ENCODE assay signal across 8 cellular contexts in the genomic region with DNA sequence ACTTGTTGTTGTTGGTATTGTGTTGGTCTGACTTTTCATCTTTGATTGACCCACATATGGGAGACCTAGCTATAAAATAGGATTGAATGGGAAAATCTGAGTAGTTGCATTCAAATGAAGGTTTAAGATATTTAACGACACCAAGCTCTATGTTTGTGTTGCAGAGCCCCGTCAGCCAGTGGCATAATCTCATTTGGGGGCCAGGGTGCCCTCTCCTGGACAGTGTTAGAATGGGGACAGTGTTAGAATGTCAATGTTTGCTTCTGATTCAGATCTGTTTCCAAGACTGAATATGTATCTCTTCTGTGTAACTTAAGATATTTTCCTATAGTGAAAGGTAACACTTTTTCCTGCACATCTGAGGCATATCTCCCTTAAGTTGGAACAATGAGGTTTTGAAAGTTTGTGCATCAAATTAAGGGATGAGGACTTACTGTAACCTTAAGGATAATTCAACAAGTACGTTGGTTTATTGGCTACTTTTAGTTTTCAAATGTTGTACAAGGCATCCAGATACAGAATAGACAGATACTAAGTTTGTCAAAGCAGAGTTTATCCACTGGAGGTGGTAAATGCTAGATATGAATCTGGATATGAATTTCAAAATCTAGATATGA. TPM values are rescaled to one million over a fixed set of nuclear protein-coding genes. Genes with fewer than 3 reads are reported as not detected.
DNase-seq lines count a peak whose midpoint lies in the region; ATAC-seq and TF ChIP-seq lines count a peak whose summit lies in the region.

No MANE protein-coding gene starts in this region.

- in situ Hi-C loops in gastrocnemius medialis (cut with MboI; ENCODE audit: low sequenced_read_pairs in 4 of 4), result no loop called here

- CTCF ChIA-PET in SK-N-SH (lab: Yijun Ruan, JAX), result interaction anchor here (0.6 to 5.5 kb wide), 10 partner anchors 10 to 360 kb away, joined by 3 to 63 read pairs (median 4); no protein-coding TSS in a partner anchor

- no peaks in the 10 kb centered on the region for H4K20me1 ChIP-seq in SK-N-SH (ENCODE audit: insufficient read depth)

- TF ChIP-seq CTCF in SK-N-SH (IDR thresholded peaks at IDR 0.05), result peak; percentile 74
- TF ChIP-seq CTCF in left ventricle myocardium inferior (IDR thresholded peaks at IDR 0.05; ENCODE audit: borderline replicate concordance), result peak; percentile 79
- peak in 4 of 5 experiments; percentile 6 to 58 (median 48) for TF ChIP-seq CTCF in gastrocnemius medialis (IDR thresholded peaks at IDR 0.05 in 4 of 5, conservative IDR thresholded peaks at IDR 0.05 in 1 of 5)

- H3K36me3 ChIP-seq in SK-N-SH (replicated peaks in 1 of 2; ENCODE audit: control insufficient read depth in 1 of 2, insufficient read depth in 2 of 2, low read length in 1 of 2) (no peaks in the 10 kb centered on the region), left ventricle myocardium inferior (no peaks in the 10 kb centered on the region), gastrocnemius medialis (no peaks in the 10 kb centered on the region)

- POLR2A ChIA-PET in SK-N-SH (lab: Yijun Ruan, JAX), result no interaction called here

- no peak overlapping the region for H3K27ac ChIP-seq in SK-N-SH (ENCODE audit: low read depth in 2 of 2, low read length in 1 of 2)
- no peak overlapping the region for H3K27ac ChIP-seq in left ventricle myocardium inferior (replicated peaks)
- no peak overlapping the region for H3K27ac ChIP-seq in gastrocnemius medialis

- no peaks in the 10 kb centered on the region for H3K9me2 ChIP-seq in SK-N-SH

- H3K9ac ChIP-seq in SK-N-SH, result no peak overlapping the region

- no peaks in the 10 kb centered on the region for H3K79me2 ChIP-seq in SK-N-SH (ENCODE audit: insufficient read depth)

- ATAC-seq in HG03175 (IDR thresholded peaks at IDR 0.05; ENCODE audit: unreplicated experiment) (peak; percentile 65), gastrocnemius medialis (peak in 1 of 2 donors; percentile 41)
- ATAC-seq in activated naive CD8-positive, alpha-beta T cell treated with anti-CD3 and anti-CD28 coated beads, Interleukin-2, amount 50 U/mL, for 24 hours, result peak; percentile 73

- no peaks in the 10 kb centered on the region for H3F3A ChIP-seq in SK-N-SH (replicated peaks; ENCODE audit: insufficient read depth)

- TF ChIP-seq POLR2A in gastrocnemius medialis (IDR thresholded peaks at IDR 0.05), result no peak

- peak; percentile 58 for TF ChIP-seq RAD21 in SK-N-SH (IDR thresholded peaks at IDR 0.05; ENCODE audit: low read length)

- H3K4me1 Mint-ChIP-seq in activated naive CD8-positive, alpha-beta T cell treated with anti-CD3 and anti-CD28 coated beads, Interleukin-2, amount 50 U/mL, for 24 hours, result no peaks in the 10 kb centered on the region

- H3K9me3 Mint-ChIP-seq in activated naive CD8-positive, alpha-beta T cell treated with anti-CD3 and anti-CD28 coated beads, Interleukin-2, amount 50 U/mL, for 24 hours, result no peaks in the 10 kb centered on the region

- peaks cover 2% of the 10 kb centered on the region for H3K27me3 Mint-ChIP-seq in activated naive CD8-positive, alpha-beta T cell treated with anti-CD3 and anti-CD28 coated beads, Interleukin-2, amount 50 U/mL, for 24 hours

- no peaks in the 10 kb centered on the region; the same call in 1 of the 2 replicates for H3K27me3 ChIP-seq in SK-N-SH (ENCODE audit: insufficient read depth)
- peaks cover 25% of the 10 kb centered on the region for H3K27me3 ChIP-seq in left ventricle myocardium inferior (ENCODE audit: low read depth)
- H3K27me3 ChIP-seq in gastrocnemius medialis, result no peaks in the 10 kb centered on the region

- H3K4me3 Mint-ChIP-seq in activated naive CD8-positive, alpha-beta T cell treated with anti-CD3 and anti-CD28 coated beads, Interleukin-2, amount 50 U/mL, for 24 hours, result no peak overlapping the region

- no peaks in the 10 kb centered on the region for H3K4me1 ChIP-seq in SK-N-SH (ENCODE audit: control insufficient read depth in 1 of 2, insufficient read depth in 2 of 2, low read depth in 1 of 2, low read length in 1 of 2)
- H3K4me1 ChIP-seq in left ventricle myocardium inferior, result no peaks in the 10 kb centered on the region
- H3K4me1 ChIP-seq in gastrocnemius medialis, result no peaks in the 10 kb centered on the region

- H2AFZ ChIP-seq in SK-N-SH (ENCODE audit: low read depth), result no peak overlapping the region

- DNase-seq in activated gamma-delta T cell treated with Interleukin-2 at 50 U/mL for 16 hours, result peak; percentile 36
- DNase-seq in activated gamma-delta T cell (lab: John Stamatoyannopoulos, UW), result no peak
- DNase-seq in SK-N-SH, result peak; percentile 18
- peak; percentile 46 for DNase-seq in activated naive CD8-positive, alpha-beta T cell treated with anti-CD3 and anti-CD28 coated beads, Interleukin-2, amount 50 U/mL, for 24 hours
- peak; percentile 21 for DNase-seq in left ventricle myocardium inferior
- no peak for DNase-seq in gastrocnemius medialis
- DNase-seq in mesenteric fat pad (ENCODE audit: low spot score), result no peak

- TF ChIP-seq EP300 in SK-N-SH (IDR thresholded peaks at IDR 0.05; ENCODE audit: borderline replicate concordance in 1 of 2, low read depth in 1 of 2, low read length in 1 of 2), result no peak

- no peak overlapping the region; a peak in 1 of 4 replicates for H3K4me3 ChIP-seq in SK-N-SH (ENCODE audit: low read depth in 2 of 2, low read length in 1 of 2)
- no peak overlapping the region for H3K4me3 ChIP-seq in left ventricle myocardium inferior
- no peak overlapping the region for H3K4me3 ChIP-seq in gastrocnemius medialis

- no peak overlapping the region for H3K27ac Mint-ChIP-seq in activated naive CD8-positive, alpha-beta T cell treated with anti-CD3 and anti-CD28 coated beads, Interleukin-2, amount 50 U/mL, for 24 hours

- H3K9me3 ChIP-seq in SK-N-SH (no peaks in the 10 kb centered on the region), left ventricle myocardium inferior (replicated peaks) (no peaks in the 10 kb centered on the region), gastrocnemius medialis (no peaks in the 10 kb centered on the region)

- WGBS in SK-N-SH (ENCODE audit: low lambda C conversion rate), result 0% methylated on average over 3 of the region's 3 CpGs

- no peak overlapping the region for H3K4me2 ChIP-seq in SK-N-SH

- intact Hi-C loops in left ventricle myocardium inferior (cut with micrococcal nuclease) (loop anchor here (10.0 kb wide), 1 partner anchor 355 kb away; no protein-coding TSS in a partner anchor), gastrocnemius medialis (cut with DNase I; ENCODE audit: low total_unique reads) (loop anchor here (5.0 kb wide), 1 partner anchor 352 kb away; no protein-coding TSS in a partner anchor)

- no peaks in the 10 kb centered on the region for H3K36me3 Mint-ChIP-seq in activated naive CD8-positive, alpha-beta T cell treated with anti-CD3 and anti-CD28 coated beads, Interleukin-2, amount 50 U/mL, for 24 hours (ENCODE audit: low read depth)

TF ChIP-seq in SK-N-SH, 30 proteins besides CTCF, POLR2A, EP300 and RAD21:
- TF ChIP-seq POLR2AphosphoS5 (IDR thresholded peaks at IDR 0.05; ENCODE audit: low read depth, low read length) (no peak), SMC3 (IDR thresholded peaks at IDR 0.05; ENCODE audit: low read depth, low read length) (peak; percentile 63), NRF1 (IDR thresholded peaks at IDR 0.05; ENCODE audit: low read depth, low read length) (no peak)

RNA-seq across cellular contexts. Expression of a gene that starts 5.3 kb away (rescaled TPM):
- polyA plus RNA-seq in SK-N-SH (2012; rRNA removed), result not detected in 2 replicates
- not detected in 2 replicates for polyA plus RNA-seq in SK-N-SH (2012; cell fraction: cytosol; rRNA removed)
- polyA plus RNA-seq in SK-N-SH (2012; cell fraction: nucleus; rRNA removed), result not detected in 2 replicates
- not detected for total RNA-seq in left ventricle myocardium inferior
- not detected for total RNA-seq in gastrocnemius medialis
- not detected for total RNA-seq in mesenteric fat pad

RNA-seq across cellular contexts. Expression of a gene that starts 41.8 kb away (rescaled TPM):
- polyA plus RNA-seq in SK-N-SH (2012; rRNA removed), result not detected in 2 replicates
- not detected in 2 replicates for polyA plus RNA-seq in SK-N-SH (2012; cell fraction: cytosol; rRNA removed)
- polyA plus RNA-seq in SK-N-SH (2012; cell fraction: nucleus; rRNA removed), result not detected in 2 replicates
- total RNA-seq in left ventricle myocardium inferior (not detected), gastrocnemius medialis (not detected), mesenteric fat pad (not detected)

RNA-seq across cellular contexts. Expression of a gene that starts 54.1 kb away (rescaled TPM):
- not detected in 2 replicates for polyA plus RNA-seq in SK-N-SH (2012; rRNA removed)
- not detected in 2 replicates for polyA plus RNA-seq in SK-N-SH (2012; cell fraction: cytosol; rRNA removed)
- polyA plus RNA-seq in SK-N-SH (2012; cell fraction: nucleus; rRNA removed), result not detected in 2 replicates
- not detected for total RNA-seq in left ventricle myocardium inferior
- total RNA-seq in gastrocnemius medialis, result not detected
- total RNA-seq in mesenteric fat pad, result not detected

RNA-seq across cellular contexts. Expression of a gene that starts 57.3 kb away (rescaled TPM):
- polyA plus RNA-seq in SK-N-SH (2012; rRNA removed), result not detected in 2 replicates
- polyA plus RNA-seq in SK-N-SH (2012; cell fraction: cytosol; rRNA removed), result not detected in 2 replicates
- polyA plus RNA-seq in SK-N-SH (2012; cell fraction: nucleus; rRNA removed), result not detected in 2 replicates
- total RNA-seq in left ventricle myocardium inferior (not detected), gastrocnemius medialis (not detected), mesenteric fat pad (not detected)

Comparison
In these comparisons a context has a peak if more than half of its experiments do, and no peak if none do; other contexts are left out.
1. DNase-seq: peak in activated gamma-delta T cell treated with Interleukin-2 at 50 U/mL for 16 hours (single experiment), SK-N-SH (single experiment), activated naive CD8-positive, alpha-beta T cell treated with anti-CD3 and anti-CD28 coated beads, Interleukin-2, amount 50 U/mL, for 24 hours (single experiment) and left ventricle myocardium inferior (single experiment); none in activated gamma-delta T cell (single experiment), gastrocnemius medialis (0 of 2) and mesenteric fat pad (single experiment).
2. Peak in every context shown above with its lines, with median percentiles within 50 percentile points of each other: CTCF ChIP-seq.